ENCODE assay signal across 16 cellular contexts in genomic region chr11:117884994-117885393, GRCh38. TPM values are rescaled to one million over a fixed set of nuclear protein-coding genes. Genes with fewer than 3 reads are reported as not detected.
DNase-seq lines count a peak whose midpoint lies in the region; ATAC-seq, FAIRE-seq and TF ChIP-seq lines count a peak whose summit lies in the region.
"Had no signal": no experiment of that assay in that cellular context is flagged by ENCODE, and none has a peak within 500 bp of the region (broad histone marks: within the 10 kb centered on the region; RNA-seq: fewer than 3 reads in every experiment).

No MANE protein-coding gene starts in this region.

- peaks cover 4% of the 10 kb centered on the region for H3K36me3 Mint-ChIP-seq in astrocyte (ENCODE audit: low read depth, unreplicated experiment)

- H3K27me3 Mint-ChIP-seq in astrocyte (ENCODE audit: low read depth, unreplicated experiment), result peaks cover 26% of the 10 kb centered on the region

- WGBS in right cardiac atrium, result 71% methylated on average over 7 of the region's 7 CpGs

- no peak for TF ChIP-seq CTCF in astrocyte (IDR thresholded peaks at IDR 0.05; ENCODE audit: insufficient read depth, low read depth, low read length)

- H3K9me3 ChIP-seq in astrocyte (ENCODE audit: insufficient read depth, low read depth, low read length) (no peaks in the 10 kb centered on the region), right cardiac atrium (ENCODE audit: control insufficient read depth, low read length) (no peaks in the 10 kb centered on the region)

- H3K4me3 ChIP-seq in astrocyte (ENCODE audit: insufficient read depth, low read depth, low read length) (no peak overlapping the region), right cardiac atrium (ENCODE audit: low read length) (no peak overlapping the region), skeletal muscle cell (ENCODE audit: low read depth, low read length) (no peak overlapping the region)
- H3K4me3 ChIP-seq: PC-9 had no signal

- ATAC-seq in right cardiac atrium (peak; percentile 24 to 50), GM21576 (IDR thresholded peaks at IDR 0.05; ENCODE audit: unreplicated experiment) (no peak), HG03108 (IDR thresholded peaks at IDR 0.05; ENCODE audit: unreplicated experiment) (no peak), GM18519 (IDR thresholded peaks at IDR 0.05; ENCODE audit: low FRiP score, unreplicated experiment) (no peak)

- no peaks in the 10 kb centered on the region for H4K20me1 ChIP-seq in astrocyte (ENCODE audit: insufficient read depth, low read length)

- H2AFZ ChIP-seq in astrocyte (ENCODE audit: low read depth, low read length), result no peak overlapping the region
- H2AFZ ChIP-seq: PC-9 had no signal

- H3K27me3 ChIP-seq in astrocyte (ENCODE audit: insufficient read depth, low read length) (peaks cover 13% of the 10 kb centered on the region), right cardiac atrium (ENCODE audit: control insufficient read depth, insufficient read depth) (no peaks in the 10 kb centered on the region)

- H3K4me1 Mint-ChIP-seq in astrocyte (ENCODE audit: low read depth, unreplicated experiment), result peaks cover 19% of the 10 kb centered on the region

- no peaks in the 10 kb centered on the region for H3K9me3 Mint-ChIP-seq in astrocyte (ENCODE audit: unreplicated experiment)

- intact Hi-C loops in right cardiac atrium (cut with DNase I), result no loop called here

- H3K27ac Mint-ChIP-seq in astrocyte (ENCODE audit: unreplicated experiment), result peak overlapping the region; percentile 20

- no peak for FAIRE-seq in astrocyte (lab: Jason Lieb, UNC)
- FAIRE-seq: GM12892 had no signal

- H3K79me2 ChIP-seq in astrocyte (ENCODE audit: insufficient read depth, low read length), result no peaks in the 10 kb centered on the region

- H3K27ac ChIP-seq in astrocyte (ENCODE audit: low read depth, low read length), result no peak overlapping the region
- H3K27ac ChIP-seq in right cardiac atrium (ENCODE audit: low read length), result no peak overlapping the region
- H3K27ac ChIP-seq: PC-9 had no signal

- H3K4me2 ChIP-seq in astrocyte (ENCODE audit: low read length), result no peak overlapping the region
- H3K4me2 ChIP-seq: PC-9 had no signal

- H3K9ac ChIP-seq in astrocyte (ENCODE audit: low read length), result no peak overlapping the region

- peak; percentile 23 to 47 for DNase-seq in activated CD4-positive, alpha-beta T cell treated with anti-CD3 and anti-CD28 coated beads, Interleukin-2, amount 50 U/mL, for 48 hours
- no peak for DNase-seq in activated CD4-positive, alpha-beta T cell treated with anti-CD3 and anti-CD28 coated beads for 4 hours
- DNase-seq in astrocyte (ENCODE audit: low read depth), result peak; percentile 19
- DNase-seq in right cardiac atrium, result peak in 1 of 3 donors; percentile 50
- peak; percentile 48 for DNase-seq in skeletal muscle cell (ENCODE audit: low read depth)
- DNase-seq: cortex of kidney; DMS53; midbrain; PC-9; stimulated activated naive CD4-positive, alpha-beta T cell; T-helper 9 cell had no signal

- no peaks in the 10 kb centered on the region for H3K36me3 ChIP-seq in astrocyte (ENCODE audit: insufficient read depth, low read length)

- H3K4me3 Mint-ChIP-seq in astrocyte (ENCODE audit: unreplicated experiment), result no peak overlapping the region

- H3K4me1 ChIP-seq in astrocyte (ENCODE audit: insufficient read depth, low read length) (no peaks in the 10 kb centered on the region), right cardiac atrium (ENCODE audit: control insufficient read depth, insufficient read depth, low read length) (peaks cover 2% of the 10 kb centered on the region)

RNA-seq across cellular contexts. Expression of gene FXYD6, which starts 8.5 kb away (rescaled TPM):
- total RNA-seq in astrocyte (8.1 and 10.5 TPM in 2 replicates), right cardiac atrium (10 to 100 TPM; 36.1 to 47.8 (median 40.9) TPM)
- polyA plus RNA-seq in right cardiac atrium, result 54.1 TPM

RNA-seq across cellular contexts. Expression of gene TMPRSS13, which starts 44.2 kb away (rescaled TPM):
- 0.10 and 0.66 TPM in 2 replicates for total RNA-seq in astrocyte
- total RNA-seq in right cardiac atrium, result under 1 TPM in 1 of 4 donors, not detected in 3; 0.11 TPM
- 0.07 TPM for polyA plus RNA-seq in right cardiac atrium
- total RNA-seq: A673 had no signal

Comparison
In these comparisons a context has a peak if more than half of its experiments do, and no peak if none do; other contexts are left out.
1. DNase-seq: peak in activated CD4-positive, alpha-beta T cell treated with anti-CD3 and anti-CD28 coated beads, Interleukin-2, amount 50 U/mL, for 48 hours (2 of 2), astrocyte (single experiment) and skeletal muscle cell (single experiment); none in activated CD4-positive, alpha-beta T cell treated with anti-CD3 and anti-CD28 coated beads for 4 hours (0 of 2).
2. ATAC-seq: peak in right cardiac atrium (2 of 2); none in GM21576 (single experiment), HG03108 (single experiment) and GM18519 (single experiment).